In genomic region chr1:18923721-18924610, GRCh38 we compare ENCODE assay signal across 8 cellular contexts. TPM values are rescaled to one million over a fixed set of nuclear protein-coding genes. Genes with fewer than 3 reads are reported as not detected.
A peak's percentile ranks its signal among the peaks of the same experiment; 100 is the strongest.
DNase-seq lines count a peak whose midpoint lies in the region; ATAC-seq and TF ChIP-seq lines count a peak whose summit lies in the region.

No MANE protein-coding gene starts in this region.

- no peak for TF ChIP-seq CTCF in RWPE2 (IDR thresholded peaks at IDR 0.05; ENCODE audit: poor library complexity, severe bottlenecking)

- H3K27me3 ChIP-seq in RWPE2 (ENCODE audit: insufficient read depth, poor library complexity, severe bottlenecking), result no peaks in the 10 kb centered on the region
- no peaks in the 10 kb centered on the region for H3K27me3 ChIP-seq in skeletal muscle tissue (ENCODE audit: control insufficient read depth in 3 of 3, insufficient read depth in 3 of 3, low read length in 3 of 3)

- H3K4me3 ChIP-seq in RWPE2 (ENCODE audit: severe bottlenecking) (no peak overlapping the region), skeletal muscle tissue (ENCODE audit: low read length in 3 of 3) (peak overlapping the region in 2 of 3 donors; percentile 29 to 48)

- H3K27ac ChIP-seq in RWPE2 (ENCODE audit: poor library complexity, severe bottlenecking), result peak overlapping the region; percentile 73
- no peak overlapping the region for H3K27ac ChIP-seq in skeletal muscle tissue (ENCODE audit: low read depth, low read length)

- H3K4me1 ChIP-seq in RWPE2 (ENCODE audit: insufficient read depth, poor library complexity, severe bottlenecking), result peaks cover 59% of the 10 kb centered on the region
- H3K4me1 ChIP-seq in skeletal muscle tissue (ENCODE audit: control insufficient read depth in 3 of 3, insufficient read depth in 3 of 3, low read length in 3 of 3), result peaks cover 57 to 61% (median 58%) of the 10 kb centered on the region in 3 donors

- peak overlapping the region in 1 of 3 donors; percentile 83 for H3K9ac ChIP-seq in skeletal muscle tissue (ENCODE audit: low read depth in 1 of 3, low read length in 3 of 3)

- H3K36me3 ChIP-seq in RWPE2 (ENCODE audit: low read depth) (peaks cover 26% of the 10 kb centered on the region), skeletal muscle tissue (ENCODE audit: control insufficient read depth in 3 of 3, insufficient read depth in 3 of 3, low read length in 3 of 3) (peaks cover 6 to 12% (median 6%) of the 10 kb centered on the region in 3 donors)

- DNase-seq in H4 (ENCODE audit: low spot score), result peak; percentile 86
- DNase-seq in RWPE2 (ENCODE audit: low spot score), result no peak
- DNase-seq in fibroblast of gingiva (ENCODE audit: low read depth), result peak; percentile 80
- DNase-seq in germinal center (ENCODE audit: low spot score), result no peak
- no peak for DNase-seq in HCEC 1CT
- DNase-seq in pons (ENCODE audit: low spot score), result no peak
- no peak for DNase-seq in HK-2 (ENCODE audit: unreplicated experiment)

- peak; percentile 4; the same call in 1 of the 3 replicates for ATAC-seq in RWPE2 (ENCODE audit: low read depth)

- H3K9me3 ChIP-seq in RWPE2 (ENCODE audit: severe bottlenecking) (no peaks in the 10 kb centered on the region), skeletal muscle tissue (ENCODE audit: control insufficient read depth in 3 of 3, low read length in 3 of 3) (no peaks in the 10 kb centered on the region)

RNA-seq across cellular contexts. Expression of gene ALDH4A1, which starts 21.6 kb away (rescaled TPM):
- total RNA-seq in H4 (2014; rRNA removed; shearing (Covaris generic)), result 2.5 and 3.3 TPM in 2 replicates
- total RNA-seq in skeletal muscle tissue, result 6.3 TPM

RNA-seq across cellular contexts. Expression of gene IFFO2, which starts 32.5 kb away (rescaled TPM):
- 3.5 and 4.4 TPM in 2 replicates for total RNA-seq in H4 (2014; rRNA removed; shearing (Covaris generic))
- total RNA-seq in skeletal muscle tissue, result 3.7 TPM

Comparison
In these comparisons a context has a peak if more than half of its experiments do, and no peak if none do; other contexts are left out.
1. DNase-seq: peak in H4 (single experiment) and fibroblast of gingiva (single experiment); none in RWPE2 (single experiment), germinal center (single experiment), HCEC 1CT (single experiment), pons (single experiment) and HK-2 (single experiment).